In genomic region chr2:20378891-20379519, GRCh38 we compare ENCODE assay signal across 8 cellular contexts. TPM values are rescaled to one million over a fixed set of nuclear protein-coding genes. Genes with fewer than 3 reads are reported as not detected.
DNase-seq lines count a peak whose midpoint lies in the region; ATAC-seq and TF ChIP-seq lines count a peak whose summit lies in the region.

No MANE protein-coding gene starts in this region.

- H3K9me3 ChIP-seq in SJSA1 (replicated peaks) = no peaks in the 10 kb centered on the region

- no peak overlapping the region for H3K27ac Mint-ChIP-seq in natural killer cell
- H3K27ac Mint-ChIP-seq in activated naive CD4-positive, alpha-beta T cell treated with anti-CD3 and anti-CD28 coated beads for 36 hours = no peak overlapping the region

- CTCF ChIA-PET in activated naive CD4-positive, alpha-beta T cell treated with anti-CD3 and anti-CD28 coated beads for 36 hours (lab: Charles Lee) = interaction anchor here (0.8 to 2.4 kb wide), 7 partner anchors 8 to 282 kb away, joined by 3 to 7 read pairs (median 4); no protein-coding TSS in a partner anchor

- DNase-seq in HK-2 (ENCODE audit: unreplicated experiment) (peak; percentile 72), SJSA1 (ENCODE audit: low read depth in 1 of 2, low spot score in 2 of 2) (peak; percentile 81 to 85), fibroblast of peridontal ligament (ENCODE audit: extremely low read depth) (peak; percentile 80), natural killer cell (no peak), T-helper 1 cell (no peak)
- DNase-seq in activated naive CD4-positive, alpha-beta T cell treated with anti-CD3 and anti-CD28 coated beads for 36 hours = no peak

- H3K27ac ChIP-seq in C4-2B (no peak overlapping the region), SJSA1 (no peak overlapping the region)

- peaks cover 14% of the 10 kb centered on the region for H3K4me1 ChIP-seq in SJSA1 (replicated peaks)

- no peaks in the 10 kb centered on the region for H3K9me3 Mint-ChIP-seq in natural killer cell
- H3K9me3 Mint-ChIP-seq in activated naive CD4-positive, alpha-beta T cell treated with anti-CD3 and anti-CD28 coated beads for 36 hours = no peaks in the 10 kb centered on the region

- peaks cover 10 to 24% of the 10 kb centered on the region in 2 donors for H3K27me3 Mint-ChIP-seq in natural killer cell (ENCODE audit: low read depth in 2 of 2)
- H3K27me3 Mint-ChIP-seq in activated naive CD4-positive, alpha-beta T cell treated with anti-CD3 and anti-CD28 coated beads for 36 hours (ENCODE audit: low read depth) = peaks cover 4% of the 10 kb centered on the region

- ATAC-seq in natural killer cell (peak in 2 of 3 donors; percentile 35 to 61), GM21619 (IDR thresholded peaks at IDR 0.05; ENCODE audit: unreplicated experiment) (no peak)

- peaks cover 0 to 3% of the 10 kb centered on the region in 2 donors for H3K4me1 Mint-ChIP-seq in natural killer cell
- H3K4me1 Mint-ChIP-seq in activated naive CD4-positive, alpha-beta T cell treated with anti-CD3 and anti-CD28 coated beads for 36 hours (ENCODE audit: low read depth) = no peaks in the 10 kb centered on the region

- H3K36me3 ChIP-seq in SJSA1 = no peaks in the 10 kb centered on the region

- intact Hi-C loops in natural killer cell (cut with micrococcal nuclease) = no loop called here
- intact Hi-C loops in activated naive CD4-positive, alpha-beta T cell treated with anti-CD3 and anti-CD28 coated beads for 36 hours (cut with micrococcal nuclease) = no loop called here

- H3K27me3 ChIP-seq in SJSA1 (replicated peaks) = no peaks in the 10 kb centered on the region

- H3K4me3 Mint-ChIP-seq in natural killer cell = no peak overlapping the region
- no peak overlapping the region for H3K4me3 Mint-ChIP-seq in activated naive CD4-positive, alpha-beta T cell treated with anti-CD3 and anti-CD28 coated beads for 36 hours

- H3K4me3 ChIP-seq in SJSA1 = no peak overlapping the region

- TF ChIP-seq CTCF in C4-2B (conservative IDR thresholded peaks at IDR 0.05) = peak; percentile 67
- TF ChIP-seq CTCF in natural killer cell (IDR thresholded peaks at IDR 0.05) = peak; percentile 10

- H3K36me3 Mint-ChIP-seq in natural killer cell = no peaks in the 10 kb centered on the region
- H3K36me3 Mint-ChIP-seq in activated naive CD4-positive, alpha-beta T cell treated with anti-CD3 and anti-CD28 coated beads for 36 hours (ENCODE audit: low read depth) = no peaks in the 10 kb centered on the region

RNA-seq across cellular contexts. Expression of gene PUM2, which starts 28.4 kb away (rescaled TPM):
- total RNA-seq in SJSA1 (2014; rRNA removed; shearing (Covaris generic)) = 23.4 and 39.9 TPM in 2 replicates
- total RNA-seq in natural killer cell = 100 to 1,000 TPM; 115 to 157 (median 130) TPM
- total RNA-seq in activated naive CD4-positive, alpha-beta T cell treated with anti-CD3 and anti-CD28 coated beads for 36 hours = 10 to 100 TPM; 88.4 to 96.8 TPM

Comparison
In these comparisons a context has a peak if more than half of its experiments do, and no peak if none do; other contexts are left out.
1. DNase-seq: peak in HK-2 (single experiment), SJSA1 (2 of 2) and fibroblast of peridontal ligament (single experiment); none in natural killer cell (single experiment), T-helper 1 cell (0 of 5) and activated naive CD4-positive, alpha-beta T cell treated with anti-CD3 and anti-CD28 coated beads for 36 hours (single experiment).